1 cellular context compared by ENCODE assay signal in the genomic region with DNA sequence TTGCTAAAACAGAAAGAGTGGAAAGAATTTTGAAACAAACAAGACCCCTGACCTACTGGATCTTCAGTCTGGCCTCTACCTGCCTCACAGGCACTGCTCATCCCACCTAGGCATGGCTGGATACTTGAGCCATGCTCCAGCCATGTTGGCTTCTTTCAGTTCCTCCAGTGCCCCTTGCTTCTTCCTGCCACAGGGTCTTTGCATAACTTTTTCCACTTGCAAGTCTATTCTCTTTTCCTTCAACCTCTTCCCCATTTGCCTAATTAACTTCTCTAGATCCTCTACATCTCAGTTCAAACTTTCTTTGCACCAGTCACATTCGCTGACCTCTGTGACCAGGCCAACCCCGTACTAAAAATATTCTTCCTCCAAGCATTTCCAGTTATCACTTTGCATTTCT.
TF ChIP-seq lines count a peak whose summit lies in the region.

No MANE protein-coding gene starts in this region.

TF ChIP-seq in GM23338, 12 proteins besides CTCF, POLR2A, EP300 and RAD21 (continued from another document):
- TF ChIP-seq, protein P1, sequence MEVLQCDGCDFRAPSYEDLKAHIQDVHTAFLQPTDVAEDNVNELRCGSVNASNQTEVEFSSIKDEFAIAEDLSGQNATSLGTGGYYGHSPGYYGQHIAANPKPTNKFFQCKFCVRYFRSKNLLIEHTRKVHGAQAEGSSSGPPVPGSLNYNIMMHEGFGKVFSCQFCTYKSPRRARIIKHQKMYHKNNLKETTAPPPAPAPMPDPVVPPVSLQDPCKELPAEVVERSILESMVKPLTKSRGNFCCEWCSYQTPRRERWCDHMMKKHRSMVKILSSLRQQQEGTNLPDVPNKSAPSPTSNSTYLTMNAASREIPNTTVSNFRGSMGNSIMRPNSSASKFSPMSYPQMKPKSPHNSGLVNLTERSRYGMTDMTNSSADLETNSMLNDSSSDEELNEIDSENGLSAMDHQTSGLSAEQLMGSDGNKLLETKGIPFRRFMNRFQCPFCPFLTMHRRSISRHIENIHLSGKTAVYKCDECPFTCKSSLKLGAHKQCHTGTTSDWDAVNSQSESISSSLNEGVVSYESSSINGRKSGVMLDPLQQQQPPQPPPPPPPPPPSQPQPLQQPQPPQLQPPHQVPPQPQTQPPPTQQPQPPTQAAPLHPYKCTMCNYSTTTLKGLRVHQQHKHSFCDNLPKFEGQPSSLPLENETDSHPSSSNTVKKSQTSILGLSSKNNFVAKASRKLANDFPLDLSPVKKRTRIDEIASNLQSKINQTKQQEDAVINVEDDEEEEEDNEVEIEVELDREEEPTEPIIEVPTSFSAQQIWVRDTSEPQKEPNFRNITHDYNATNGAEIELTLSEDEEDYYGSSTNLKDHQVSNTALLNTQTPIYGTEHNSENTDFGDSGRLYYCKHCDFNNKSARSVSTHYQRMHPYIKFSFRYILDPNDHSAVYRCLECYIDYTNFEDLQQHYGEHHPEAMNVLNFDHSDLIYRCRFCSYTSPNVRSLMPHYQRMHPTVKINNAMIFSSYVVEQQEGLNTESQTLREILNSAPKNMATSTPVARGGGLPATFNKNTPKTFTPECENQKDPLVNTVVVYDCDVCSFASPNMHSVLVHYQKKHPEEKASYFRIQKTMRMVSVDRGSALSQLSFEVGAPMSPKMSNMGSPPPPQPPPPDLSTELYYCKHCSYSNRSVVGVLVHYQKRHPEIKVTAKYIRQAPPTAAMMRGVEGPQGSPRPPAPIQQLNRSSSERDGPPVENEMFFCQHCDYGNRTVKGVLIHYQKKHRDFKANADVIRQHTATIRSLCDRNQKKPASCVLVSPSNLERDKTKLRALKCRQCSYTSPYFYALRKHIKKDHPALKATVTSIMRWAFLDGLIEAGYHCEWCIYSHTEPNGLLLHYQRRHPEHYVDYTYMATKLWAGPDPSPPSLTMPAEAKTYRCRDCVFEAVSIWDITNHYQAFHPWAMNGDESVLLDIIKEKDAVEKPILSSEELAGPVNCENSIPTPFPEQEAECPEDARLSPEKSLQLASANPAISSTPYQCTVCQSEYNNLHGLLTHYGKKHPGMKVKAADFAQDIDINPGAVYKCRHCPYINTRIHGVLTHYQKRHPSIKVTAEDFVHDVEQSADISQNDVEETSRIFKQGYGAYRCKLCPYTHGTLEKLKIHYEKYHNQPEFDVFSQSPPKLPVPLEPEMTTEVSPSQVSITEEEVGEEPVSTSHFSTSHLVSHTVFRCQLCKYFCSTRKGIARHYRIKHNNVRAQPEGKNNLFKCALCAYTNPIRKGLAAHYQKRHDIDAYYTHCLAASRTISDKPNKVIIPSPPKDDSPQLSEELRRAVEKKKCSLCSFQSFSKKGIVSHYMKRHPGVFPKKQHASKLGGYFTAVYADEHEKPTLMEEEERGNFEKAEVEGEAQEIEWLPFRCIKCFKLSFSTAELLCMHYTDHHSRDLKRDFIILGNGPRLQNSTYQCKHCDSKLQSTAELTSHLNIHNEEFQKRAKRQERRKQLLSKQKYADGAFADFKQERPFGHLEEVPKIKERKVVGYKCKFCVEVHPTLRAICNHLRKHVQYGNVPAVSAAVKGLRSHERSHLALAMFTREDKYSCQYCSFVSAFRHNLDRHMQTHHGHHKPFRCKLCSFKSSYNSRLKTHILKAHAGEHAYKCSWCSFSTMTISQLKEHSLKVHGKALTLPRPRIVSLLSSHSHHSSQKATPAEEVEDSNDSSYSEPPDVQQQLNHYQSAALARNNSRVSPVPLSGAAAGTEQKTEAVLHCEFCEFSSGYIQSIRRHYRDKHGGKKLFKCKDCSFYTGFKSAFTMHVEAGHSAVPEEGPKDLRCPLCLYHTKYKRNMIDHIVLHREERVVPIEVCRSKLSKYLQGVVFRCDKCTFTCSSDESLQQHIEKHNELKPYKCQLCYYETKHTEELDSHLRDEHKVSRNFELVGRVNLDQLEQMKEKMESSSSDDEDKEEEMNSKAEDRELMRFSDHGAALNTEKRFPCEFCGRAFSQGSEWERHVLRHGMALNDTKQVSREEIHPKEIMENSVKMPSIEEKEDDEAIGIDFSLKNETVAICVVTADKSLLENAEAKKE (CRISPR knock-in tag; IDR thresholded peaks at IDR 0.05): no peak
